In the genomic region with DNA sequence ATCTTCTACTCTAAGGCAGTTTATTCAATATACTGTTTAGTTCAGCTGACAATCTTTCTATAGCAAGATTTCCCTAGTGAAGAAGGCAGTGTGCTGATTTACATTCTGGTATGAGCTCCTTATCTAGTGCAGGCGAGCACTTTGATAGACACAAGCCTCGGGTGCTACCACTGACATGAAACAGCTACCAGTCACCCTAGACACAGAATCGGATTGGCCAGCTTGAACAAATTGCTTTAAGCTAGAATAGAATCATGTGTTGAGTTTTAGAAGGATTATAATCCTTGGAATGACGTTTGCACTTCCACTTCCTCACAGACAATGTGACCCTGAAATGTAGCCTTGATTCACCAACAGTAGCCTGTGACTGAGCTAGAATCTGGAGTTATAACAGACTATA, we compare ENCODE assay signal across 31 cellular contexts.
"Had no signal": no experiment of that assay in that cellular context is flagged by ENCODE, and none has a peak within 500 bp of the region (broad histone marks: within the 10 kb centered on the region; RNA-seq: fewer than 3 reads in every experiment).

No MANE protein-coding gene starts in this region.

- DNase-seq: activated B cell treated with CpG ODN at 0.5 μM for 24 hours; activated CD4-positive, alpha-beta T cell treated with anti-CD3 and anti-CD28 coated beads for 48 hours; activated CD4-positive, alpha-beta T cell treated with anti-CD3 and anti-CD28 coated beads, Interleukin-2, amount 50 U/mL, for 1 hour; activated CD4-positive, alpha-beta T cell treated with anti-CD3 and anti-CD28 coated beads, Interleukin-2, amount 50 U/mL, for 48 hours; activated CD8-positive, alpha-beta memory T cell treated with anti-CD3 and anti-CD28 coated beads for 24 hours; activated CD8-positive, alpha-beta T cell treated with anti-CD3 and anti-CD28 coated beads for 36 hours; activated effector memory CD4-positive, alpha-beta T cell treated with anti-CD3 and anti-CD28 coated beads, Interleukin-2, amount 50 U/mL, for 16 hours; activated naive CD4-positive, alpha-beta T cell treated with anti-CD3 and anti-CD28 coated beads for 36 hours; activated naive CD8-positive, alpha-beta T cell treated with anti-CD3 and anti-CD28 coated beads for 36 hours; activated naive CD8-positive, alpha-beta T cell treated with anti-CD3 and anti-CD28 coated beads, Interleukin-2, amount 50 U/mL, for 24 hours; activated T-cell treated with anti-CD3 and anti-CD28 coated beads, Interleukin-2, amount 50 U/mL, for 4 hours; adrenal gland; amygdala; aorta; body of pancreas; caudate nucleus; cortex of kidney; dermis blood vessel endothelial cell; effector CD4-positive, alpha-beta T cell; effector memory CD8-positive, alpha-beta T cell; esophagus squamous epithelium; foreskin melanocyte; SW 1271; T-helper 1 cell; T-helper 17 cell; T1000; WERI-Rb-1 had no signal

- H3K9me3 ChIP-seq: adrenal gland, body of pancreas, esophagus squamous epithelium, gastroesophageal sphincter had no signal

- H3K27me3 ChIP-seq: adrenal gland, body of pancreas, esophagus squamous epithelium, gastroesophageal sphincter had no signal

- H3K27ac ChIP-seq: adrenal gland, body of pancreas, epithelial cell of prostate, esophagus squamous epithelium, gastroesophageal sphincter, WERI-Rb-1 had no signal

- H3K4me1 ChIP-seq: adrenal gland, body of pancreas, esophagus squamous epithelium, gastroesophageal sphincter had no signal

- H3K4me3 ChIP-seq: adrenal gland, body of pancreas, esophagus squamous epithelium, gastroesophageal sphincter had no signal

- H3K36me3 ChIP-seq: adrenal gland, esophagus squamous epithelium, gastroesophageal sphincter, WERI-Rb-1 had no signal

- ATAC-seq: activated CD4-positive, CD25-positive, alpha-beta regulatory T cell treated with anti-CD3 and anti-CD28 coated beads, Interleukin-2, amount 50 U/mL, for 24 hours; activated CD8-positive, alpha-beta T cell treated with anti-CD3 and anti-CD28 coated beads for 36 hours; activated naive CD8-positive, alpha-beta T cell treated with anti-CD3 and anti-CD28 coated beads, Interleukin-2, amount 50 U/mL, for 24 hours; activated T-cell treated with anti-CD3 and anti-CD28 coated beads, Interleukin-2, amount 50 U/mL, for 4 hours; activated T-helper 17 cell treated with anti-CD3 and anti-CD28 coated beads, Interleukin-2, amount 50 U/mL, for 72 hours; body of pancreas; effector memory CD8-positive, alpha-beta T cell; gastroesophageal sphincter; T-helper 17 cell had no signal
